In genomic region chr20:37329481-37330165, GRCh38 we compare ENCODE assay signal across 22 cellular contexts.
"Had no signal": no experiment of that assay in that cellular context is flagged by ENCODE, and none has a peak within 500 bp of the region (broad histone marks: within the 10 kb centered on the region; RNA-seq: fewer than 3 reads in every experiment).

No MANE protein-coding gene starts in this region.

- H3K27me3 Mint-ChIP-seq: activated CD4-positive, alpha-beta T cell treated with anti-CD3 and anti-CD28 coated beads, Interleukin-2, amount 10 ng/mL, durations not matched to agents 7 days and 5 days; brain; T-cell had no signal

- H3K4me1 ChIP-seq: colonic mucosa, psoas muscle had no signal

- H3K4me1 Mint-ChIP-seq: activated CD4-positive, alpha-beta T cell treated with anti-CD3 and anti-CD28 coated beads, Interleukin-2, amount 10 ng/mL, durations not matched to agents 7 days and 5 days; stimulated activated effector memory CD8-positive, alpha-beta T cell treated with anti-CD3 and anti-CD28 coated beads, Interleukin-12 subunit alpha, Interleukin-12 subunit beta, amount 100 ng/mL, for 72 hours; T-cell had no signal

- FAIRE-seq: keratinocyte, small intestine had no signal

- DNase-seq: activated CD4-positive, alpha-beta T cell treated with anti-CD3 and anti-CD28 coated beads, Interleukin-2, amount 10 ng/mL, durations not matched to agents 7 days and 5 days; activated CD8-positive, alpha-beta memory T cell treated with anti-CD3 and anti-CD28 coated beads, Interleukin-2, amount 50 U/mL, for 4 hours; activated naive CD4-positive, alpha-beta T cell treated with anti-CD3 and anti-CD28 coated beads for 36 hours; activated T-cell treated with anti-CD3 and anti-CD28 coated beads, Interleukin-2, amount 50 U/mL, for 4 hours; central memory CD4-positive, alpha-beta T cell; colonic mucosa; endodermal cell; foreskin keratinocyte; hippocampal formation; midbrain; psoas muscle; right cardiac atrium; small intestine; stimulated activated CD4-positive, alpha-beta T cell treated with anti-CD3 and anti-CD28 coated beads, Interleukin-4, amount 100 ng/mL, for 24 hours; T-cell had no signal

- H3K36me3 Mint-ChIP-seq: brain; stimulated activated effector memory CD8-positive, alpha-beta T cell treated with anti-CD3 and anti-CD28 coated beads, Interleukin-12 subunit alpha, Interleukin-12 subunit beta, amount 100 ng/mL, for 72 hours; T-cell had no signal

- ATAC-seq: activated CD4-positive, CD25-positive, alpha-beta regulatory T cell treated with anti-CD3 and anti-CD28 coated beads, Interleukin-2, amount 50 U/mL, for 24 hours; activated T-cell treated with anti-CD3 and anti-CD28 coated beads, Interleukin-2, amount 50 U/mL, for 4 hours; foreskin keratinocyte; psoas muscle; right cardiac atrium; stimulated activated effector memory CD8-positive, alpha-beta T cell treated with anti-CD3 and anti-CD28 coated beads, Interleukin-12 subunit alpha, Interleukin-12 subunit beta, amount 100 ng/mL, for 72 hours; T-cell had no signal

- H3K27ac ChIP-seq: colonic mucosa, epithelial cell of prostate, foreskin keratinocyte, psoas muscle had no signal

- H3K27ac Mint-ChIP-seq: activated CD4-positive, alpha-beta T cell treated with anti-CD3 and anti-CD28 coated beads, Interleukin-2, amount 10 ng/mL, durations not matched to agents 7 days and 5 days; activated naive CD4-positive, alpha-beta T cell treated with anti-CD3 and anti-CD28 coated beads for 36 hours; brain; endodermal cell; stimulated activated effector memory CD8-positive, alpha-beta T cell treated with anti-CD3 and anti-CD28 coated beads, Interleukin-12 subunit alpha, Interleukin-12 subunit beta, amount 100 ng/mL, for 72 hours; T-cell had no signal

- H3K27me3 ChIP-seq: colonic mucosa, foreskin keratinocyte had no signal

- H3K9me3 Mint-ChIP-seq: activated CD4-positive, alpha-beta T cell treated with anti-CD3 and anti-CD28 coated beads, Interleukin-2, amount 10 ng/mL, durations not matched to agents 7 days and 5 days; activated naive CD4-positive, alpha-beta T cell treated with anti-CD3 and anti-CD28 coated beads for 36 hours; activated T-cell treated with anti-CD3 and anti-CD28 coated beads, Interleukin-2, amount 50 U/mL, for 4 hours; endodermal cell; nephron; stimulated activated effector memory CD8-positive, alpha-beta T cell treated with anti-CD3 and anti-CD28 coated beads, Interleukin-12 subunit alpha, Interleukin-12 subunit beta, amount 100 ng/mL, for 72 hours; T-cell had no signal

- H3K4me3 Mint-ChIP-seq: activated CD4-positive, alpha-beta T cell treated with anti-CD3 and anti-CD28 coated beads, Interleukin-2, amount 10 ng/mL, durations not matched to agents 7 days and 5 days; activated naive CD4-positive, alpha-beta T cell treated with anti-CD3 and anti-CD28 coated beads for 36 hours; activated T-cell treated with anti-CD3 and anti-CD28 coated beads, Interleukin-2, amount 50 U/mL, for 4 hours; brain; endodermal cell; nephron; stimulated activated effector memory CD8-positive, alpha-beta T cell treated with anti-CD3 and anti-CD28 coated beads, Interleukin-12 subunit alpha, Interleukin-12 subunit beta, amount 100 ng/mL, for 72 hours; T-cell had no signal

- H3K9me3 ChIP-seq: colonic mucosa, psoas muscle had no signal

- H3K4me3 ChIP-seq: colonic mucosa, lung, psoas muscle had no signal

- H3K36me3 ChIP-seq: colonic mucosa had no signal
